Comparison of ENCODE assay signal across 2 cellular contexts in the genomic region with DNA sequence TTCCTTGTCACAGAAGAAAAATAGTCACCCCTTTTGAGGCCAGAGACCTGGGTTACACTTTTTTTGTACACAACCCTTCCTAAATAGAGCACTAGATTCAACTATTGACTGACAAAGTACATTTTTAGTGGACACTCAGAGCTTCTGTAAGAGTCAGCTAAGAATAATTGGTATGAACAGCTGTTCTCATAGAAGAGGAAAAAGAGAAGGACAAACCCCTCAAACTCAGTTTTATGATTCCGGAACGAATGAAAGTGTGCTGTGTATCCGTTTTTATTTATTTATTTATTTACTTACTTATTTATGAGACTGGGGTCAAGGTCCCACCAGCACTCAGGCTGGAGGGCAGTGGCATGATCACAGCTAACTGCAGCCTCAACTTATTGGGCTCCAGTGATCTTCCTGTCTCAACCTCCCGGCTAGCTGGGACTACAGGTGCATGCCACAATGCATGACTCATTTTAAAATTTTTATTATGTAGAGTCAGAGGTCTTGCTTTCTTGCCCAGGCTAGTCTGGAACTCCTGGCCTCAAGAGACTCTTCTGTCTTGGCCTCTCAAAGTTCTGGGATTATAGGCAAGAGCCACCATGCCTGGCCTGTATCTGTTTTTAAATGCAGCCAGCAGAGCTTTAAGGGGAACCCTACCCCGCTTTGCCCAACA.
TF ChIP-seq lines count a peak whose summit lies in the region.

No MANE protein-coding gene starts in this region.

TF ChIP-seq in IMR-90, 13 proteins besides CTCF, POLR2A, EP300 and RAD21:
- TF ChIP-seq, protein P1, sequence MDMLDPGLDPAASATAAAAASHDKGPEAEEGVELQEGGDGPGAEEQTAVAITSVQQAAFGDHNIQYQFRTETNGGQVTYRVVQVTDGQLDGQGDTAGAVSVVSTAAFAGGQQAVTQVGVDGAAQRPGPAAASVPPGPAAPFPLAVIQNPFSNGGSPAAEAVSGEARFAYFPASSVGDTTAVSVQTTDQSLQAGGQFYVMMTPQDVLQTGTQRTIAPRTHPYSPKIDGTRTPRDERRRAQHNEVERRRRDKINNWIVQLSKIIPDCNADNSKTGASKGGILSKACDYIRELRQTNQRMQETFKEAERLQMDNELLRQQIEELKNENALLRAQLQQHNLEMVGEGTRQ (IDR thresholded peaks at IDR 0.05; ENCODE audit: low read depth, low read length): no peak
- TF ChIP-seq NFE2L2 (IDR thresholded peaks at IDR 0.05; ENCODE audit: low read depth, low read length) (no peak), RCOR1 (IDR thresholded peaks at IDR 0.05; ENCODE audit: insufficient replicate concordance, low read length) (no peak), MAFK (IDR thresholded peaks at IDR 0.05; ENCODE audit: low read depth, low read length) (no peak), MAZ (IDR thresholded peaks at IDR 0.05; ENCODE audit: borderline replicate concordance, low read depth, low read length) (no peak), BHLHE40 (IDR thresholded peaks at IDR 0.05; ENCODE audit: low read depth, low read length) (no peak), MXI1 (IDR thresholded peaks at IDR 0.05; ENCODE audit: borderline replicate concordance, low read depth, low read length) (no peak), FOS (IDR thresholded peaks at IDR 0.05; ENCODE audit: low read depth, low read length) (no peak), CEBPB (IDR thresholded peaks at IDR 0.05; ENCODE audit: low read depth, low read length) (no peak), RFX5 (IDR thresholded peaks at IDR 0.05; ENCODE audit: low read depth, low read length) (no peak)
- TF ChIP-seq, protein P2, sequence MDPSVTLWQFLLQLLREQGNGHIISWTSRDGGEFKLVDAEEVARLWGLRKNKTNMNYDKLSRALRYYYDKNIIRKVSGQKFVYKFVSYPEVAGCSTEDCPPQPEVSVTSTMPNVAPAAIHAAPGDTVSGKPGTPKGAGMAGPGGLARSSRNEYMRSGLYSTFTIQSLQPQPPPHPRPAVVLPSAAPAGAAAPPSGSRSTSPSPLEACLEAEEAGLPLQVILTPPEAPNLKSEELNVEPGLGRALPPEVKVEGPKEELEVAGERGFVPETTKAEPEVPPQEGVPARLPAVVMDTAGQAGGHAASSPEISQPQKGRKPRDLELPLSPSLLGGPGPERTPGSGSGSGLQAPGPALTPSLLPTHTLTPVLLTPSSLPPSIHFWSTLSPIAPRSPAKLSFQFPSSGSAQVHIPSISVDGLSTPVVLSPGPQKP (IDR thresholded peaks at IDR 0.05; ENCODE audit: borderline replicate concordance, low read depth, low read length): no peak

TF ChIP-seq in HepG2, 621 proteins besides CTCF, POLR2A, EP300 and RAD21 (continues in another document):
- TF ChIP-seq CENPX (CRISPR knock-in tag; IDR thresholded peaks at IDR 0.05) (no peak), RAD51 (IDR thresholded peaks at IDR 0.05; ENCODE audit: borderline replicate concordance) (no peak), CC2D1A (CRISPR knock-in tag; IDR thresholded peaks at IDR 0.05) (no peak), ZSCAN31 (CRISPR knock-in tag; IDR thresholded peaks at IDR 0.05; ENCODE audit: low read depth) (no peak), KLF11 (CRISPR knock-in tag; IDR thresholded peaks at IDR 0.05) (no peak), DPF2 (CRISPR knock-in tag; IDR thresholded peaks at IDR 0.05; ENCODE audit: borderline replicate concordance, low read depth) (no peak), SMAD9 (CRISPR knock-in tag; IDR thresholded peaks at IDR 0.05) (no peak), FOSL1 (CRISPR knock-in tag; IDR thresholded peaks at IDR 0.05; ENCODE audit: borderline replicate concordance) (0 out of 2 replicates have a peak, but pooled peaks have one; percentile 13), ZFP1 (CRISPR knock-in tag; IDR thresholded peaks at IDR 0.05) (no peak), ZNF205 (CRISPR knock-in tag; IDR thresholded peaks at IDR 0.05) (no peak), ISL2 (CRISPR knock-in tag; IDR thresholded peaks at IDR 0.05) (no peak), ZNF160 (CRISPR knock-in tag; IDR thresholded peaks at IDR 0.05) (no peak), JARID2 (CRISPR knock-in tag; IDR thresholded peaks at IDR 0.05; ENCODE audit: insufficient replicate concordance) (no peak), TRIM24 (CRISPR knock-in tag; IDR thresholded peaks at IDR 0.05) (no peak), ZNF891 (CRISPR knock-in tag; IDR thresholded peaks at IDR 0.05) (no peak), FOXP1 (IDR thresholded peaks at IDR 0.05) (no peak), FOXP1 (CRISPR knock-in tag; IDR thresholded peaks at IDR 0.05) (peak; percentile 44; the same call in 1 of the 2 replicates), PHF21A (CRISPR knock-in tag; IDR thresholded peaks at IDR 0.05) (0 out of 2 replicates have a peak, but pooled peaks have one; percentile 16), ZNF3 (CRISPR knock-in tag; IDR thresholded peaks at IDR 0.05) (no peak), ZNF563 (CRISPR knock-in tag; IDR thresholded peaks at IDR 0.05) (no peak), ZNF180 (CRISPR knock-in tag; IDR thresholded peaks at IDR 0.05; ENCODE audit: borderline replicate concordance, low read depth) (no peak), ZNF263 (CRISPR knock-in tag; IDR thresholded peaks at IDR 0.05) (no peak), CHCHD3 (CRISPR knock-in tag; IDR thresholded peaks at IDR 0.05) (no peak), ZNF703 (CRISPR knock-in tag; IDR thresholded peaks at IDR 0.05; ENCODE audit: borderline replicate concordance) (no peak), ZFY (CRISPR knock-in tag; IDR thresholded peaks at IDR 0.05) (no peak), NR2F2 (IDR thresholded peaks at IDR 0.05; ENCODE audit: borderline replicate concordance, low read depth) (no peak), U2AF1 (optimal IDR thresholded peaks at IDR 0.05; ENCODE audit: low read depth, low read length) (no peak)
- TF ChIP-seq, protein P3, sequence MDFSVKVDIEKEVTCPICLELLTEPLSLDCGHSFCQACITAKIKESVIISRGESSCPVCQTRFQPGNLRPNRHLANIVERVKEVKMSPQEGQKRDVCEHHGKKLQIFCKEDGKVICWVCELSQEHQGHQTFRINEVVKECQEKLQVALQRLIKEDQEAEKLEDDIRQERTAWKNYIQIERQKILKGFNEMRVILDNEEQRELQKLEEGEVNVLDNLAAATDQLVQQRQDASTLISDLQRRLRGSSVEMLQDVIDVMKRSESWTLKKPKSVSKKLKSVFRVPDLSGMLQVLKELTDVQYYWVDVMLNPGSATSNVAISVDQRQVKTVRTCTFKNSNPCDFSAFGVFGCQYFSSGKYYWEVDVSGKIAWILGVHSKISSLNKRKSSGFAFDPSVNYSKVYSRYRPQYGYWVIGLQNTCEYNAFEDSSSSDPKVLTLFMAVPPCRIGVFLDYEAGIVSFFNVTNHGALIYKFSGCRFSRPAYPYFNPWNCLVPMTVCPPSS (IDR thresholded peaks at IDR 0.05): no peak
- TF ChIP-seq, protein P4, sequence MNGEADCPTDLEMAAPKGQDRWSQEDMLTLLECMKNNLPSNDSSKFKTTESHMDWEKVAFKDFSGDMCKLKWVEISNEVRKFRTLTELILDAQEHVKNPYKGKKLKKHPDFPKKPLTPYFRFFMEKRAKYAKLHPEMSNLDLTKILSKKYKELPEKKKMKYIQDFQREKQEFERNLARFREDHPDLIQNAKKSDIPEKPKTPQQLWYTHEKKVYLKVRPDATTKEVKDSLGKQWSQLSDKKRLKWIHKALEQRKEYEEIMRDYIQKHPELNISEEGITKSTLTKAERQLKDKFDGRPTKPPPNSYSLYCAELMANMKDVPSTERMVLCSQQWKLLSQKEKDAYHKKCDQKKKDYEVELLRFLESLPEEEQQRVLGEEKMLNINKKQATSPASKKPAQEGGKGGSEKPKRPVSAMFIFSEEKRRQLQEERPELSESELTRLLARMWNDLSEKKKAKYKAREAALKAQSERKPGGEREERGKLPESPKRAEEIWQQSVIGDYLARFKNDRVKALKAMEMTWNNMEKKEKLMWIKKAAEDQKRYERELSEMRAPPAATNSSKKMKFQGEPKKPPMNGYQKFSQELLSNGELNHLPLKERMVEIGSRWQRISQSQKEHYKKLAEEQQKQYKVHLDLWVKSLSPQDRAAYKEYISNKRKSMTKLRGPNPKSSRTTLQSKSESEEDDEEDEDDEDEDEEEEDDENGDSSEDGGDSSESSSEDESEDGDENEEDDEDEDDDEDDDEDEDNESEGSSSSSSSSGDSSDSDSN (CRISPR knock-in tag; IDR thresholded peaks at IDR 0.05): no peak
- TF ChIP-seq, protein P5, sequence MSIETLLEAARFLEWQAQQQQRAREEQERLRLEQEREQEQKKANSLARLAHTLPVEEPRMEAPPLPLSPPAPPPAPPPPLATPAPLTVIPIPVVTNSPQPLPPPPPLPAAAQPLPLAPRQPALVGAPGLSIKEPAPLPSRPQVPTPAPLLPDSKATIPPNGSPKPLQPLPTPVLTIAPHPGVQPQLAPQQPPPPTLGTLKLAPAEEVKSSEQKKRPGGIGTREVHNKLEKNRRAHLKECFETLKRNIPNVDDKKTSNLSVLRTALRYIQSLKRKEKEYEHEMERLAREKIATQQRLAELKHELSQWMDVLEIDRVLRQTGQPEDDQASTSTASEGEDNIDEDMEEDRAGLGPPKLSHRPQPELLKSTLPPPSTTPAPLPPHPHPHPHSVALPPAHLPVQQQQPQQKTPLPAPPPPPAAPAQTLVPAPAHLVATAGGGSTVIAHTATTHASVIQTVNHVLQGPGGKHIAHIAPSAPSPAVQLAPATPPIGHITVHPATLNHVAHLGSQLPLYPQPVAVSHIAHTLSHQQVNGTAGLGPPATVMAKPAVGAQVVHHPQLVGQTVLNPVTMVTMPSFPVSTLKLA (IDR thresholded peaks at IDR 0.05): no peak
- TF ChIP-seq, protein P6, sequence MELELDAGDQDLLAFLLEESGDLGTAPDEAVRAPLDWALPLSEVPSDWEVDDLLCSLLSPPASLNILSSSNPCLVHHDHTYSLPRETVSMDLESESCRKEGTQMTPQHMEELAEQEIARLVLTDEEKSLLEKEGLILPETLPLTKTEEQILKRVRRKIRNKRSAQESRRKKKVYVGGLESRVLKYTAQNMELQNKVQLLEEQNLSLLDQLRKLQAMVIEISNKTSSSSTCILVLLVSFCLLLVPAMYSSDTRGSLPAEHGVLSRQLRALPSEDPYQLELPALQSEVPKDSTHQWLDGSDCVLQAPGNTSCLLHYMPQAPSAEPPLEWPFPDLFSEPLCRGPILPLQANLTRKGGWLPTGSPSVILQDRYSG (CRISPR knock-in tag; IDR thresholded peaks at IDR 0.05): no peak
- TF ChIP-seq, protein P7, sequence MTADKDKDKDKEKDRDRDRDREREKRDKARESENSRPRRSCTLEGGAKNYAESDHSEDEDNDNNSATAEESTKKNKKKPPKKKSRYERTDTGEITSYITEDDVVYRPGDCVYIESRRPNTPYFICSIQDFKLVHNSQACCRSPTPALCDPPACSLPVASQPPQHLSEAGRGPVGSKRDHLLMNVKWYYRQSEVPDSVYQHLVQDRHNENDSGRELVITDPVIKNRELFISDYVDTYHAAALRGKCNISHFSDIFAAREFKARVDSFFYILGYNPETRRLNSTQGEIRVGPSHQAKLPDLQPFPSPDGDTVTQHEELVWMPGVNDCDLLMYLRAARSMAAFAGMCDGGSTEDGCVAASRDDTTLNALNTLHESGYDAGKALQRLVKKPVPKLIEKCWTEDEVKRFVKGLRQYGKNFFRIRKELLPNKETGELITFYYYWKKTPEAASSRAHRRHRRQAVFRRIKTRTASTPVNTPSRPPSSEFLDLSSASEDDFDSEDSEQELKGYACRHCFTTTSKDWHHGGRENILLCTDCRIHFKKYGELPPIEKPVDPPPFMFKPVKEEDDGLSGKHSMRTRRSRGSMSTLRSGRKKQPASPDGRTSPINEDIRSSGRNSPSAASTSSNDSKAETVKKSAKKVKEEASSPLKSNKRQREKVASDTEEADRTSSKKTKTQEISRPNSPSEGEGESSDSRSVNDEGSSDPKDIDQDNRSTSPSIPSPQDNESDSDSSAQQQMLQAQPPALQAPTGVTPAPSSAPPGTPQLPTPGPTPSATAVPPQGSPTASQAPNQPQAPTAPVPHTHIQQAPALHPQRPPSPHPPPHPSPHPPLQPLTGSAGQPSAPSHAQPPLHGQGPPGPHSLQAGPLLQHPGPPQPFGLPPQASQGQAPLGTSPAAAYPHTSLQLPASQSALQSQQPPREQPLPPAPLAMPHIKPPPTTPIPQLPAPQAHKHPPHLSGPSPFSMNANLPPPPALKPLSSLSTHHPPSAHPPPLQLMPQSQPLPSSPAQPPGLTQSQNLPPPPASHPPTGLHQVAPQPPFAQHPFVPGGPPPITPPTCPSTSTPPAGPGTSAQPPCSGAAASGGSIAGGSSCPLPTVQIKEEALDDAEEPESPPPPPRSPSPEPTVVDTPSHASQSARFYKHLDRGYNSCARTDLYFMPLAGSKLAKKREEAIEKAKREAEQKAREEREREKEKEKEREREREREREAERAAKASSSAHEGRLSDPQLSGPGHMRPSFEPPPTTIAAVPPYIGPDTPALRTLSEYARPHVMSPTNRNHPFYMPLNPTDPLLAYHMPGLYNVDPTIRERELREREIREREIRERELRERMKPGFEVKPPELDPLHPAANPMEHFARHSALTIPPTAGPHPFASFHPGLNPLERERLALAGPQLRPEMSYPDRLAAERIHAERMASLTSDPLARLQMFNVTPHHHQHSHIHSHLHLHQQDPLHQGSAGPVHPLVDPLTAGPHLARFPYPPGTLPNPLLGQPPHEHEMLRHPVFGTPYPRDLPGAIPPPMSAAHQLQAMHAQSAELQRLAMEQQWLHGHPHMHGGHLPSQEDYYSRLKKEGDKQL (CRISPR knock-in tag; IDR thresholded peaks at IDR 0.05; ENCODE audit: low read depth): no peak
- TF ChIP-seq, protein P8, sequence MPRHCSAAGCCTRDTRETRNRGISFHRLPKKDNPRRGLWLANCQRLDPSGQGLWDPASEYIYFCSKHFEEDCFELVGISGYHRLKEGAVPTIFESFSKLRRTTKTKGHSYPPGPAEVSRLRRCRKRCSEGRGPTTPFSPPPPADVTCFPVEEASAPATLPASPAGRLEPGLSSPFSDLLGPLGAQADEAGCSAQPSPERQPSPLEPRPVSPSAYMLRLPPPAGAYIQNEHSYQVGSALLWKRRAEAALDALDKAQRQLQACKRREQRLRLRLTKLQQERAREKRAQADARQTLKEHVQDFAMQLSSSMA (CRISPR knock-in tag; IDR thresholded peaks at IDR 0.05): no peak
- TF ChIP-seq, protein P9, sequence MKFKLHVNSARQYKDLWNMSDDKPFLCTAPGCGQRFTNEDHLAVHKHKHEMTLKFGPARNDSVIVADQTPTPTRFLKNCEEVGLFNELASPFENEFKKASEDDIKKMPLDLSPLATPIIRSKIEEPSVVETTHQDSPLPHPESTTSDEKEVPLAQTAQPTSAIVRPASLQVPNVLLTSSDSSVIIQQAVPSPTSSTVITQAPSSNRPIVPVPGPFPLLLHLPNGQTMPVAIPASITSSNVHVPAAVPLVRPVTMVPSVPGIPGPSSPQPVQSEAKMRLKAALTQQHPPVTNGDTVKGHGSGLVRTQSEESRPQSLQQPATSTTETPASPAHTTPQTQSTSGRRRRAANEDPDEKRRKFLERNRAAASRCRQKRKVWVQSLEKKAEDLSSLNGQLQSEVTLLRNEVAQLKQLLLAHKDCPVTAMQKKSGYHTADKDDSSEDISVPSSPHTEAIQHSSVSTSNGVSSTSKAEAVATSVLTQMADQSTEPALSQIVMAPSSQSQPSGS (CRISPR knock-in tag; IDR thresholded peaks at IDR 0.05): no peak
